22 cellular contexts compared by ENCODE assay signal in the genomic region with DNA sequence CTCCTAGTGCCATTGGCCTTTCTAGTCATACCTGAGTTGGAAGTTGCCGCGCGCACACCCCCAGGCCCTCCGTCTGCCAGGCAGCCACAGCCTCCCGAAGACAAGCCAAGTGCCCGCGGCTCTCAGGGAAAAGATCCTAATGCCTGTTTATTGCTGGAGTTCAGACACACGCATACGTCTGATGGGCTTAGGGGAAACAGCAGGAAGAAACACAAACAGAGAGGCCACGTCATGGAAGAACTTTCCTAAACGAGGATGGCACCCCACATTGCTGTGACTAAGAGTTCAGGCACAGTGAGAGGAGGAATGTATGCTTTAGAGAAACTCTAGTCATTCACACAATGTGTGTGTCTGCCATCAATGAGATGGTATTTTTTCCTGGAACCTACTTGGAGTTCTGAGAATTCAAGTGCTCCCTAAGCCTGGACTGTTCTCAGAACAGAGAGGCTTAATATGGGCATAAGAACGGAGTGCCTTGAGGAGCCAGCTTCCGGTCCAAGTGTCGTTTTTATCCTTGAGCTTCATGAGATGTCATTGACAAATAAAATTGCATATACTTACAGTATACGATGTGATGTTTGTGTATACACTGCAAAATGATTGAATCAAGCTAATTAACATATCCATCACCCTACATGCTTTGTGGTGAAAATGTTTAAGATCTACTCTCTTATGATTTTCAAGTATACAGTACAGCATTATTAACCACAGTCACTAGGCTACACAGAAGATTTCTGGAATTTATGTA. TPM values are rescaled to one million over a fixed set of nuclear protein-coding genes. Genes with fewer than 3 reads are reported as not detected.
DNase-seq lines count a peak whose midpoint lies in the region; ATAC-seq, FAIRE-seq and TF ChIP-seq lines count a peak whose summit lies in the region.
"Had no signal": no experiment of that assay in that cellular context is flagged by ENCODE, and none has a peak within 500 bp of the region (broad histone marks: within the 10 kb centered on the region; RNA-seq: fewer than 3 reads in every experiment).

No MANE protein-coding gene starts in this region.

- peak; percentile 45 for DNase-seq in Daoy (ENCODE audit: low read depth)
- DNase-seq in RCC 7860 (ENCODE audit: low spot score): peak; percentile 23
- DNase-seq in dorsolateral prefrontal cortex: peak in 3 of 10 donors; percentile 8 to 25 (median 15)
- no peak for DNase-seq in sciatic nerve (ENCODE audit: low spot score)
- DNase-seq in cerebellum (ENCODE audit: low spot score): no peak
- DNase-seq in activated gamma-delta T cell (lab: John Stamatoyannopoulos, UW): no peak
- DNase-seq in NK-92 treated with Interleukin-12 subunit alpha and Interleukin-12 subunit beta, amount 100 ng/mL, for 24 hours (lab: John Stamatoyannopoulos, UW): no peak
- DNase-seq in DMS 273 (lab: John Stamatoyannopoulos, UW; ENCODE audit: unreplicated experiment): no peak
- DNase-seq: activated CD4-positive, CD25-positive, alpha-beta regulatory T cell; activated CD8-positive, alpha-beta T cell treated with anti-CD3 and anti-CD28 coated beads, Interleukin-2, amount 10 ng/mL, durations not matched to agents 7 days and 5 days; activated T-cell treated with anti-CD3 and anti-CD28 coated beads, Interleukin-2, amount 50 U/mL, for 4 hours; CD8-positive, alpha-beta T cell; DMS79 treated with DMSO at 0.1 percent for 48 hours; NCI-H1417 treated with DMSO at 0.1 percent for 48 hours; PC-3; spleen had no signal

- no peak for FAIRE-seq in RCC 7860 (lab: Jason Lieb, UNC)

- intact Hi-C loops in dorsolateral prefrontal cortex (cut with DNase I) (no loop called here), sciatic nerve (cut with DNase I) (no loop called here)

- peak overlapping the region in 37 of 59 donors; percentile 3 to 70 (median 37) for H3K27ac ChIP-seq in dorsolateral prefrontal cortex
- H3K27ac ChIP-seq: epithelial cell of prostate, vagina had no signal

- TF ChIP-seq CTCF in dorsolateral prefrontal cortex (IDR thresholded peaks at IDR 0.05 in 54 of 56, conservative IDR thresholded peaks at IDR 0.05 in 2 of 56; ENCODE audit: low read depth in 1 of 56, partially characterized antibody in 56 of 56): no peak

- no peak overlapping the region for H3K4me3 ChIP-seq in dorsolateral prefrontal cortex
- H3K4me3 ChIP-seq: spleen, vagina had no signal

- no peaks in the 10 kb centered on the region for H3K27me3 ChIP-seq in dorsolateral prefrontal cortex
- H3K27me3 ChIP-seq: vagina had no signal

- ATAC-seq in sciatic nerve: peak; percentile 10
- ATAC-seq: activated CD8-positive, alpha-beta T cell treated with anti-CD3 and anti-CD28 coated beads, Interleukin-2, amount 10 ng/mL, durations not matched to agents 7 days and 5 days; activated T-cell treated with anti-CD3 and anti-CD28 coated beads, Interleukin-2, amount 50 U/mL, for 4 hours; CD8-positive, alpha-beta T cell; PC-3 had no signal

RNA-seq across cellular contexts. Expression of gene RBP3, which starts 11.6 kb away (rescaled TPM):
- total RNA-seq in Daoy (2014; rRNA removed; shearing (Covaris generic)): not detected in 2 replicates
- total RNA-seq in dorsolateral prefrontal cortex (under 1 TPM in 1 of 120 experiments, not detected in 119; 0.11 TPM), sciatic nerve (not detected), cerebellum (not detected)
- total RNA-seq: activated CD8-positive, alpha-beta T cell treated with anti-CD3 and anti-CD28 coated beads, Interleukin-2, amount 10 ng/mL, durations not matched to agents 7 days and 5 days; activated T-cell treated with anti-CD3 and anti-CD28 coated beads, Interleukin-2, amount 50 U/mL, for 4 hours; CD8-positive, alpha-beta T cell; dermis microvascular lymphatic vessel endothelial cell; mononuclear cell; PC-3; pulmonary artery endothelial cell; spleen; T-helper 1 cell treated with Interleukin-12 subunit alpha and Interleukin-12 subunit beta and Interleukin-4 antibody, amounts not matched to agents 30 ng/mL and 1 ng/mL, for 36 hours; vagina had no signal

RNA-seq across cellular contexts. Expression of gene GDF2, which starts 14.3 kb away (rescaled TPM):
- not detected in 2 replicates for total RNA-seq in Daoy (2014; rRNA removed; shearing (Covaris generic))
- total RNA-seq in dorsolateral prefrontal cortex (under 1 TPM in 1 of 120 experiments, not detected in 119; 0.30 TPM), sciatic nerve (not detected), cerebellum (not detected)
- total RNA-seq: activated CD8-positive, alpha-beta T cell treated with anti-CD3 and anti-CD28 coated beads, Interleukin-2, amount 10 ng/mL, durations not matched to agents 7 days and 5 days; activated T-cell treated with anti-CD3 and anti-CD28 coated beads, Interleukin-2, amount 50 U/mL, for 4 hours; CD8-positive, alpha-beta T cell; dermis microvascular lymphatic vessel endothelial cell; mononuclear cell; PC-3; pulmonary artery endothelial cell; spleen; T-helper 1 cell treated with Interleukin-12 subunit alpha and Interleukin-12 subunit beta and Interleukin-4 antibody, amounts not matched to agents 30 ng/mL and 1 ng/mL, for 36 hours; vagina had no signal

RNA-seq across cellular contexts. Expression of gene GDF10, which starts 36.6 kb away (rescaled TPM):
- 0.23 TPM in 1 of 2 replicates, not detected in the other for total RNA-seq in Daoy (2014; rRNA removed; shearing (Covaris generic))
- total RNA-seq in dorsolateral prefrontal cortex (10 to 100 TPM in 28 of 120 experiments, 1 to 10 TPM in 92; 3.4 to 13.9 (median 8.0) TPM), sciatic nerve (14.4 TPM), cerebellum (13.6 TPM)
- total RNA-seq: activated CD8-positive, alpha-beta T cell treated with anti-CD3 and anti-CD28 coated beads, Interleukin-2, amount 10 ng/mL, durations not matched to agents 7 days and 5 days; dermis microvascular lymphatic vessel endothelial cell; mononuclear cell; PC-3; pulmonary artery endothelial cell; T-helper 1 cell treated with Interleukin-12 subunit alpha and Interleukin-12 subunit beta and Interleukin-4 antibody, amounts not matched to agents 30 ng/mL and 1 ng/mL, for 36 hours had no signal

RNA-seq across cellular contexts. Expression of gene ZNF488, which starts 47.5 kb away (rescaled TPM):
- 0.97 and 1.1 TPM in 2 replicates for total RNA-seq in Daoy (2014; rRNA removed; shearing (Covaris generic))
- total RNA-seq in dorsolateral prefrontal cortex: 10 to 100 TPM in 118 of 120 experiments, 1 to 10 TPM in 2; 8.9 to 49.2 (median 18.9) TPM
- total RNA-seq in sciatic nerve: 0.71 TPM
- 2.9 TPM for total RNA-seq in cerebellum
- total RNA-seq: activated CD8-positive, alpha-beta T cell treated with anti-CD3 and anti-CD28 coated beads, Interleukin-2, amount 10 ng/mL, durations not matched to agents 7 days and 5 days; CD8-positive, alpha-beta T cell; mononuclear cell; pulmonary artery endothelial cell; T-helper 1 cell treated with Interleukin-12 subunit alpha and Interleukin-12 subunit beta and Interleukin-4 antibody, amounts not matched to agents 30 ng/mL and 1 ng/mL, for 36 hours; vagina had no signal

Comparison
In these comparisons a context has a peak if more than half of its experiments do, and no peak if none do; other contexts are left out.
1. DNase-seq: peak in Daoy (single experiment) and RCC 7860 (single experiment); none in sciatic nerve (single experiment), cerebellum (single experiment), activated gamma-delta T cell (single experiment), NK-92 treated with Interleukin-12 subunit alpha and Interleukin-12 subunit beta, amount 100 ng/mL, for 24 hours (single experiment) and DMS 273 (single experiment).